In the genomic region with DNA sequence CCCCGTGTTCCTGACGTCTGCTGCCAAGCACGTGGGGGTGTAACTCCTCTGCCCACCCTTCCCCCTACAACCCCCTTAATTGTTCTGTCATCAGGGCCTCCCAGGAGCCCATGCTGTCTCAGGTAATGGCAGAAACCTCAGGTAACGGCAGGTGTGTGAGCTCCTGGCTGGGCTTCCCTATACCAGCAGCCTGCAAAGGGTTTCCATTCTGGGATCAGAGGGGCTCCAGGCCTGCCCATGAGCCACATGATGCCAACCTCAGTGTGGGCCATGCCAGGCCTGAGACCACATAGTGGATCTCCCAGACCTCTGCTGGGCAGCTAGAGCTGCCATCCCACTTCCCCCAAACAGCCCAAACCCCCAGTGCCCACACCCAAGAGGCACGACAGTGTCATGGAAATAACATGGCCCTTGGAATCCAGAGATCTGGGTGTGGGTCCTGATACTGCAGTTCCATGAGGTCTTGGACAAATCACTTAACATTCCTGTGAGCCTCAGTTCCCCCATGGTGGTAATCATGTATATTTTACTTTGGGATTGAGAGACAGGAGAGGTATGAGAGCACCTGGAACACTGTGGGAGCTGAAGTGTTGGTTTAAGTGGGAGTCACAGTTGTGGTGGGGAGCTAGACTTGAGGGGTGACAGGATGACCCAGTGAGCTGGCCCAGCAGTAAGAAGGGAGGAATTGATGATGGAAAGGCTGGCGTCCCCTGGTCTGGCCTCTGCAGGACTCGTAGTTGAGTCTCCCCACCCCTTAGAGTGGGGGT, we compare ENCODE assay signal across 16 cellular contexts. TPM values are rescaled to one million over a fixed set of nuclear protein-coding genes. Genes with fewer than 3 reads are reported as not detected.
DNase-seq lines count a peak whose midpoint lies in the region; ATAC-seq and TF ChIP-seq lines count a peak whose summit lies in the region.
"Had no signal": no experiment of that assay in that cellular context is flagged by ENCODE, and none has a peak within 500 bp of the region (broad histone marks: within the 10 kb centered on the region; RNA-seq: fewer than 3 reads in every experiment).

No MANE protein-coding gene starts in this region.

- H3K27me3 Mint-ChIP-seq in activated CD4-positive, alpha-beta memory T cell treated with anti-CD3 and anti-CD28 coated beads, Interleukin-2, amount 10 ng/mL, durations not matched to agents 7 days and 5 days: peaks cover 28% of the 10 kb centered on the region
- H3K27me3 Mint-ChIP-seq in activated CD4-positive, alpha-beta memory T cell treated with anti-CD3 and anti-CD28 coated beads for 36 hours: peaks cover 10% of the 10 kb centered on the region
- peaks cover 27% of the 10 kb centered on the region for H3K27me3 Mint-ChIP-seq in osteocyte (ENCODE audit: unreplicated experiment)

- no peak for TF ChIP-seq CTCF in GM10248 (IDR thresholded peaks at IDR 0.05; ENCODE audit: control extremely low read depth, extremely low read depth, low read depth, missing control alignments)
- no peak for TF ChIP-seq CTCF in coronary artery (IDR thresholded peaks at IDR 0.05)
- TF ChIP-seq CTCF in osteocyte (IDR thresholded peaks at IDR 0.05): no peak

- H3K9me3 Mint-ChIP-seq in activated CD4-positive, alpha-beta memory T cell treated with anti-CD3 and anti-CD28 coated beads, Interleukin-2, amount 10 ng/mL, durations not matched to agents 7 days and 5 days: no peaks in the 10 kb centered on the region
- H3K9me3 Mint-ChIP-seq in activated CD4-positive, alpha-beta memory T cell treated with anti-CD3 and anti-CD28 coated beads for 36 hours: no peaks in the 10 kb centered on the region
- no peaks in the 10 kb centered on the region for H3K9me3 Mint-ChIP-seq in osteocyte (ENCODE audit: unreplicated experiment)
- H3K9me3 Mint-ChIP-seq: CD4-positive, alpha-beta memory T cell; GM23338 had no signal

- peak; percentile 12 for DNase-seq in activated CD4-positive, alpha-beta memory T cell treated with anti-CD3 and anti-CD28 coated beads, Interleukin-2, amount 10 ng/mL, durations not matched to agents 7 days and 5 days
- no peak for DNase-seq in activated CD4-positive, alpha-beta memory T cell treated with anti-CD3 and anti-CD28 coated beads for 36 hours
- DNase-seq in GM10248 (ENCODE audit: extremely low spot score): peak; percentile 19
- peak; percentile 52 for DNase-seq in coronary artery (ENCODE audit: low spot score)
- peak; percentile 53 for DNase-seq in osteocyte (ENCODE audit: extremely low spot score, unreplicated experiment)
- DNase-seq in UCSD-AML1 (lab: John Stamatoyannopoulos, UW; ENCODE audit: unreplicated experiment): no peak

- H3K36me3 Mint-ChIP-seq in activated CD4-positive, alpha-beta memory T cell treated with anti-CD3 and anti-CD28 coated beads, Interleukin-2, amount 10 ng/mL, durations not matched to agents 7 days and 5 days (ENCODE audit: low read depth): no peaks in the 10 kb centered on the region
- no peaks in the 10 kb centered on the region for H3K36me3 Mint-ChIP-seq in activated CD4-positive, alpha-beta memory T cell treated with anti-CD3 and anti-CD28 coated beads for 36 hours
- H3K36me3 Mint-ChIP-seq in osteocyte (ENCODE audit: unreplicated experiment): no peaks in the 10 kb centered on the region
- H3K36me3 Mint-ChIP-seq: CD4-positive, alpha-beta memory T cell had no signal

- no peaks in the 10 kb centered on the region for H3K4me1 Mint-ChIP-seq in activated CD4-positive, alpha-beta memory T cell treated with anti-CD3 and anti-CD28 coated beads, Interleukin-2, amount 10 ng/mL, durations not matched to agents 7 days and 5 days
- no peaks in the 10 kb centered on the region for H3K4me1 Mint-ChIP-seq in activated CD4-positive, alpha-beta memory T cell treated with anti-CD3 and anti-CD28 coated beads for 36 hours (ENCODE audit: low read depth)
- H3K4me1 Mint-ChIP-seq in osteocyte (ENCODE audit: unreplicated experiment): peaks cover 5% of the 10 kb centered on the region

- CTCF ChIA-PET in activated CD4-positive, alpha-beta memory T cell treated with anti-CD3 and anti-CD28 coated beads, Interleukin-2, amount 10 ng/mL, durations not matched to agents 7 days and 5 days (lab: Charles Lee): interaction anchor here (0.6 to 5.9 kb wide), 31 partner anchors 9 to 443 kb away, joined by 3 to 60 read pairs (median 4); a partner anchor contains a TSS
- CTCF ChIA-PET in activated CD4-positive, alpha-beta memory T cell treated with anti-CD3 and anti-CD28 coated beads for 36 hours (lab: Charles Lee): interaction anchor here (0.6 to 6.5 kb wide), 48 partner anchors 11 to 277 kb away, joined by 3 to 107 read pairs (median 4); a partner anchor contains a TSS
- CTCF ChIA-PET in GM10248 (lab: Yijun Ruan, JAX): interaction anchor here (0.6 to 7.7 kb wide), 49 partner anchors 8 to 283 kb away, joined by 3 to 140 read pairs (median 5); a partner anchor contains a TSS

- POLR2A ChIA-PET in activated CD4-positive, alpha-beta memory T cell treated with anti-CD3 and anti-CD28 coated beads, Interleukin-2, amount 10 ng/mL, durations not matched to agents 7 days and 5 days (lab: Charles Lee): interaction anchor here (1.0 to 2.3 kb wide), 4 partner anchors 60 to 176 kb away, joined by 3 to 7 read pairs (median 4); a partner anchor contains a TSS
- POLR2A ChIA-PET in activated CD4-positive, alpha-beta memory T cell treated with anti-CD3 and anti-CD28 coated beads for 36 hours (lab: Charles Lee): interaction anchor here (0.5 to 0.7 kb wide), 2 partner anchors 23 to 100 kb away, joined by 3 read pairs; no protein-coding TSS in a partner anchor
- POLR2A ChIA-PET in GM10248 (lab: Yijun Ruan, JAX): no interaction called here

- H3K27ac Mint-ChIP-seq in activated CD4-positive, alpha-beta memory T cell treated with anti-CD3 and anti-CD28 coated beads, Interleukin-2, amount 10 ng/mL, durations not matched to agents 7 days and 5 days: no peak overlapping the region
- no peak overlapping the region for H3K27ac Mint-ChIP-seq in activated CD4-positive, alpha-beta memory T cell treated with anti-CD3 and anti-CD28 coated beads for 36 hours
- H3K27ac Mint-ChIP-seq in osteocyte (ENCODE audit: unreplicated experiment): no peak overlapping the region
- H3K27ac Mint-ChIP-seq: GM23338 had no signal

- H3K27ac ChIP-seq in coronary artery: no peak overlapping the region
- H3K27ac ChIP-seq: 22Rv1; BLaER1 treated with 17β-estradiol and CSF1 and Interleukin-3, amounts not matched to agents 10 nM and 100 nM; RWPE1 had no signal

- no peak overlapping the region for H3K4me3 Mint-ChIP-seq in activated CD4-positive, alpha-beta memory T cell treated with anti-CD3 and anti-CD28 coated beads, Interleukin-2, amount 10 ng/mL, durations not matched to agents 7 days and 5 days
- H3K4me3 Mint-ChIP-seq in activated CD4-positive, alpha-beta memory T cell treated with anti-CD3 and anti-CD28 coated beads for 36 hours: no peak overlapping the region
- no peak overlapping the region for H3K4me3 Mint-ChIP-seq in osteocyte (ENCODE audit: unreplicated experiment)
- H3K4me3 Mint-ChIP-seq: CD4-positive, alpha-beta memory T cell; GM23338 had no signal

- intact Hi-C loops in activated CD4-positive, alpha-beta memory T cell treated with anti-CD3 and anti-CD28 coated beads for 36 hours (cut with micrococcal nuclease): no loop called here

- ATAC-seq in GM19455 (IDR thresholded peaks at IDR 0.05; ENCODE audit: unreplicated experiment): no peak
- ATAC-seq in HG03175 (IDR thresholded peaks at IDR 0.05; ENCODE audit: unreplicated experiment): no peak

- no peak overlapping the region for H3K4me3 ChIP-seq in coronary artery
- H3K4me3 ChIP-seq: BLaER1 treated with 17β-estradiol and CSF1 and Interleukin-3, amounts not matched to agents 10 nM and 100 nM; GM23338; HAP-1; K562 had no signal

RNA-seq across cellular contexts. Expression of a gene that starts 59.6 kb away (rescaled TPM):
- under 1 TPM; 0.55 to 0.78 TPM for total RNA-seq in activated CD4-positive, alpha-beta memory T cell treated with anti-CD3 and anti-CD28 coated beads, Interleukin-2, amount 10 ng/mL, durations not matched to agents 7 days and 5 days
- not detected for total RNA-seq in activated CD4-positive, alpha-beta memory T cell treated with anti-CD3 and anti-CD28 coated beads for 36 hours
- total RNA-seq in osteocyte: 5.9 and 7.1 TPM in 2 replicates
- total RNA-seq: Caco-2; CD4-positive, alpha-beta memory T cell; K562 had no signal

Comparison
In these comparisons a context has a peak if more than half of its experiments do, and no peak if none do; other contexts are left out.
1. DNase-seq: peak in activated CD4-positive, alpha-beta memory T cell treated with anti-CD3 and anti-CD28 coated beads, Interleukin-2, amount 10 ng/mL, durations not matched to agents 7 days and 5 days (single experiment), GM10248 (single experiment), coronary artery (single experiment) and osteocyte (single experiment); none in activated CD4-positive, alpha-beta memory T cell treated with anti-CD3 and anti-CD28 coated beads for 36 hours (single experiment) and UCSD-AML1 (single experiment).